Comparison of ENCODE assay signal across 19 cellular contexts in genomic region chr3:98799479-98799878, GRCh38. TPM values are rescaled to one million over a fixed set of nuclear protein-coding genes. Genes with fewer than 3 reads are reported as not detected.
"Had no signal": no experiment of that assay in that cellular context is flagged by ENCODE, and none has a peak within 500 bp of the region (broad histone marks: within the 10 kb centered on the region; RNA-seq: fewer than 3 reads in every experiment).

No MANE protein-coding gene starts in this region.

- H3K36me3 ChIP-seq: transverse colon had no signal

- H3K4me1 ChIP-seq: adrenal gland, heart right ventricle, lower lobe of right lung, transverse colon, vagina had no signal

- DNase-seq: activated CD4-positive, alpha-beta T cell treated with anti-CD3 and anti-CD28 coated beads, Interleukin-2, amount 10 ng/mL, durations not matched to agents 7 days and 5 days; activated CD4-positive, CD25-positive, alpha-beta regulatory T cell treated with anti-CD3 and anti-CD28 coated beads, Interleukin-2, amount 50 U/mL, for 72 hours; activated CD8-positive, alpha-beta T cell treated with anti-CD3 and anti-CD28 coated beads, Interleukin-2, amount 10 ng/mL, durations not matched to agents 7 days and 5 days; adrenal gland; cerebellar nuclear complex; heart right ventricle; islet precursor cell; lower lobe of right lung; naive thymus-derived CD4-positive, alpha-beta T cell; posterior cingulate gyrus; small intestine; stimulated activated naive B cell treated with anti-CD40 and anti-IgM and Interleukin-4, amounts not matched to agents 10 μg/mL and 1 μg/mL and 100 μg/mL, for 72 hours; transverse colon; WERI-Rb-1 had no signal

- H3K9me3 ChIP-seq: adrenal gland, heart right ventricle, lower lobe of right lung, transverse colon, vagina had no signal

- FAIRE-seq: astrocyte, small intestine, TTC549 had no signal

- H3K4me3 ChIP-seq: adrenal gland, coronary artery, heart right ventricle, lower lobe of right lung, transverse colon, vagina had no signal

- ATAC-seq: activated CD8-positive, alpha-beta T cell treated with anti-CD3 and anti-CD28 coated beads, Interleukin-2, amount 10 ng/mL, durations not matched to agents 7 days and 5 days; lower lobe of right lung; naive thymus-derived CD4-positive, alpha-beta T cell; sciatic nerve; stimulated activated naive B cell treated with anti-CD40 and anti-IgM and Interleukin-4, amounts not matched to agents 10 μg/mL and 1 μg/mL and 100 μg/mL, for 72 hours had no signal

- H3K27me3 ChIP-seq: adrenal gland, heart right ventricle, transverse colon, vagina had no signal

- H3K27ac ChIP-seq: adrenal gland, coronary artery, lower lobe of right lung, transverse colon, vagina, WERI-Rb-1 had no signal

RNA-seq across cellular contexts. Expression of gene ST3GAL6, which starts 36.3 kb away (rescaled TPM):
- total RNA-seq: activated CD8-positive, alpha-beta T cell treated with anti-CD3 and anti-CD28 coated beads, Interleukin-2, amount 10 ng/mL, durations not matched to agents 7 days and 5 days had no signal
